ENCODE assay signal across 10 cellular contexts in the genomic region with DNA sequence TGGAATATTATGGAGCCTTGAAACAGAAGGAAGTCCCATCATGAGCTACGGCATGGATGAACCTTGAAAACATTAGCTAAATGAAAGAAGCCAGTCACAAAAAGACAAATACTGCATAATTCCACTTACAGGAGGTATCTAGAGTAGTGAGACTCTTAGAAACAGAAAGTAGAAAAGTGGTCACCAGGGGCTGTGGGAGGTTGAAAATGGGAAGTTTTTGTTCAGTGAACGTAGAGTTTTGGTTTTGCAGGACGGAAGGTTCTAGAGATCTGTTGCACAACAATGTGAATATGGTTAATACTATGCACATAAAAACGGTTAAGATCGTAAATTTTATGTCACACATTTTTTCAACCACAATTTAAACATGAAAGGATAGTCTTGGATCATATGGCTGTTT. TPM values are rescaled to one million over a fixed set of nuclear protein-coding genes. Genes with fewer than 3 reads are reported as not detected.
DNase-seq lines count a peak whose midpoint lies in the region; ATAC-seq and TF ChIP-seq lines count a peak whose summit lies in the region.
"Had no signal": no experiment of that assay in that cellular context is flagged by ENCODE, and none has a peak within 500 bp of the region (broad histone marks: within the 10 kb centered on the region; RNA-seq: fewer than 3 reads in every experiment).

No MANE protein-coding gene starts in this region.

- DNase-seq in NOMO-1 (lab: John Stamatoyannopoulos, UW; ENCODE audit: unreplicated experiment in 2 of 2): peak; percentile 16 to 69
- no peak for DNase-seq in cortex of kidney (lab: John Stamatoyannopoulos, UW)
- no peak for DNase-seq in G401 (ENCODE audit: low spot score)
- no peak for DNase-seq in HFFc6
- DNase-seq in NCI-H524 (lab: John Stamatoyannopoulos, UW): no peak
- DNase-seq: activated naive CD4-positive, alpha-beta T cell treated with Interleukin-2 at 50 U/mL for 16 hours had no signal

- ATAC-seq in GM18867 (IDR thresholded peaks at IDR 0.05; ENCODE audit: unreplicated experiment) (peak; percentile 99), GM21529 (IDR thresholded peaks at IDR 0.05; ENCODE audit: unreplicated experiment) (peak; percentile 84), HG03095 (IDR thresholded peaks at IDR 0.05; ENCODE audit: unreplicated experiment) (peak; percentile 93)
- ATAC-seq: natural killer cell treated with Interleukin-12 subunit alpha and Interleukin-12 subunit beta and Interleukin-15 and Interleukin-18, amount 100 ng/mL, for 72 hours had no signal

- H3K9me3 Mint-ChIP-seq in HFFc6: peaks cover 33% of the 10 kb centered on the region

- H3K4me3 Mint-ChIP-seq in HFFc6: no peak overlapping the region
- H3K4me3 Mint-ChIP-seq: natural killer cell treated with Interleukin-12 subunit alpha and Interleukin-12 subunit beta and Interleukin-15 and Interleukin-18, amount 100 ng/mL, for 72 hours had no signal

- H3K27ac Mint-ChIP-seq in HFFc6: no peak overlapping the region
- H3K27ac Mint-ChIP-seq: natural killer cell treated with Interleukin-12 subunit alpha and Interleukin-12 subunit beta and Interleukin-15 and Interleukin-18, amount 100 ng/mL, for 72 hours had no signal

- no peak for TF ChIP-seq CTCF in HFFc6 (IDR thresholded peaks at IDR 0.05)

- no peaks in the 10 kb centered on the region; the same call in 1 of the 2 replicates for H3K27me3 Mint-ChIP-seq in HFFc6 (ENCODE audit: insufficient read depth)

- H3K36me3 Mint-ChIP-seq in HFFc6 (ENCODE audit: low read depth): no peaks in the 10 kb centered on the region
- H3K36me3 Mint-ChIP-seq: natural killer cell treated with Interleukin-12 subunit alpha and Interleukin-12 subunit beta and Interleukin-15 and Interleukin-18, amount 100 ng/mL, for 72 hours had no signal

- no peaks in the 10 kb centered on the region for H3K4me1 Mint-ChIP-seq in HFFc6 (ENCODE audit: low read depth)

- in situ Hi-C loops in G401 (cut with HindIII; ENCODE audit: low sequenced_read_pairs): no loop called here

RNA-seq across cellular contexts. Expression of gene SLC10A2, which starts 11.9 kb away (rescaled TPM):
- not detected in 2 replicates for total RNA-seq in G401 (2014; rRNA removed; shearing (Covaris generic))
- not detected for total RNA-seq in HFFc6 (2021; fragmentation: NEBNext Ultra II Directional; extraction: Animal tissue kit (Norgen Biotek cat#: 25700))
- total RNA-seq: natural killer cell treated with Interleukin-12 subunit alpha and Interleukin-12 subunit beta and Interleukin-15 and Interleukin-18, amount 100 ng/mL, for 72 hours had no signal

Comparison
In these comparisons a context has a peak if more than half of its experiments do, and no peak if none do; other contexts are left out.
1. DNase-seq: peak in NOMO-1 (2 of 2); none in cortex of kidney (single experiment), G401 (single experiment), HFFc6 (single experiment) and NCI-H524 (0 of 2).
2. Peak in every context shown above with its lines, with median percentiles within 50 percentile points of each other: ATAC-seq.